Comparison of ENCODE assay signal across 8 cellular contexts in the genomic region with DNA sequence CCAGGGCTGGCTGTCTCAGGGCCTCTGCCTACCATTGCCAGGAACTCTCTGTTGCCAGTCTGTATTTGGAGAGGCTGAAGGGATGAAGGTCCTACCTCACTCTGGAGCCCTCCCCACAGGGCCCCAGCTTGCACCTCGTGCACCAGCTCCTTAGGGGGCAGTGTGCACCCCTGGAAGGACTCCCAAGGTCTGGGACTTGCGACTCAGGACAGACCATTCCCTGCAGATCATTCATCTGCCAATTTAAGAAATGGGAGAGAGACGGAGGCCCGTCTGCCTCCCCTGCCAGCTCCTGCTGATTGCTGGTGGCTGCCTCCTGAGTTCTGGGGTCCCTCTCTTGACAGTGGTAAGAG. TPM values are rescaled to one million over a fixed set of nuclear protein-coding genes. Genes with fewer than 3 reads are reported as not detected.
DNase-seq lines count a peak whose midpoint lies in the region; ATAC-seq, FAIRE-seq and TF ChIP-seq lines count a peak whose summit lies in the region.

No MANE protein-coding gene starts in this region.

- no peaks in the 10 kb centered on the region for H3K36me3 Mint-ChIP-seq in chondrocyte (ENCODE audit: low read depth)

- H3K4me3 Mint-ChIP-seq in chondrocyte (ENCODE audit: unreplicated experiment): peak overlapping the region; percentile 12

- H3K4me3 ChIP-seq in BLaER1 (peak overlapping the region; percentile 43; the same call in 1 of the 2 replicates), HepG2 (replicated peaks in 1 of 3; ENCODE audit: insufficient read depth in 1 of 3, low read depth in 2 of 3, low read length in 3 of 3) (peak overlapping the region; percentile 31 to 63 (median 33); a peak in 5 of 6 replicates), suprapubic skin (peak overlapping the region; percentile 26)

- no peaks in the 10 kb centered on the region for H3K27me3 Mint-ChIP-seq in chondrocyte (ENCODE audit: low read depth)

- H3K36me3 ChIP-seq in BLaER1 (no peaks in the 10 kb centered on the region), HepG2 (replicated peaks in 1 of 2; ENCODE audit: control insufficient read depth in 1 of 2, insufficient read depth in 2 of 2, low read length in 2 of 2) (no peaks in the 10 kb centered on the region), suprapubic skin (no peaks in the 10 kb centered on the region)

- WGBS in HepG2 (ENCODE audit: low lambda C conversion rate): no CpG with 5 or more reads among the region's 4 CpGs
- no CpG with 5 or more reads among the region's 4 CpGs for WGBS in suprapubic skin

- H3K9me3 ChIP-seq in BLaER1: no peaks in the 10 kb centered on the region
- H3K9me3 ChIP-seq in HepG2 (ENCODE audit: low read length): no peaks in the 10 kb centered on the region
- no peaks in the 10 kb centered on the region for H3K9me3 ChIP-seq in suprapubic skin

- ATAC-seq in GM18907 (IDR thresholded peaks at IDR 0.05; ENCODE audit: unreplicated experiment) (peak; percentile 14), HepG2 (peak; percentile 92)

- peaks cover 43% of the 10 kb centered on the region for H3K4me1 Mint-ChIP-seq in chondrocyte (ENCODE audit: low read depth)

- TF ChIP-seq CTCF in RWPE1 (conservative IDR thresholded peaks at IDR 0.05; ENCODE audit: low read depth) (no peak), chondrocyte (IDR thresholded peaks at IDR 0.05) (peak; percentile 74), HepG2 (CRISPR knock-in tag; IDR thresholded peaks at IDR 0.05) (peak; percentile 90), suprapubic skin (IDR thresholded peaks at IDR 0.05) (peak; percentile 24 to 55)

- H3K79me2 ChIP-seq in HepG2 (ENCODE audit: insufficient read depth, low read length): peaks cover 5% of the 10 kb centered on the region

- no peak overlapping the region for H2AFZ ChIP-seq in HepG2 (ENCODE audit: low read length)

- peaks cover 68% of the 10 kb centered on the region for H3K4me1 ChIP-seq in BLaER1
- H3K4me1 ChIP-seq in HepG2 (ENCODE audit: insufficient read depth, low read length): peaks cover 57% of the 10 kb centered on the region
- peaks cover 50% of the 10 kb centered on the region for H3K4me1 ChIP-seq in suprapubic skin

- peak; percentile 86 for TF ChIP-seq RAD21 in HepG2 (CRISPR knock-in tag; IDR thresholded peaks at IDR 0.05)

- POLR2A ChIA-PET in RWPE1 (lab: Yijun Ruan, JAX; ENCODE audit: low non-redundant PET): interaction anchor here (0.5 to 0.8 kb wide), 4 partner anchors 26 to 52 kb away, joined by 3 to 10 read pairs (median 5); partner anchors contain the start of gene MALAT1
- POLR2A ChIA-PET in HepG2 (lab: Yijun Ruan, JAX): interaction anchor here (0.9 to 17.5 kb wide), 20 partner anchors 8 to 166 kb away, joined by 3 to 1590 read pairs (median 5); partner anchors contain the start of genes DPF2, MALAT1, NEAT1 and SCYL1

- in situ Hi-C loops in HepG2 (cut with HindIII; ENCODE audit: extremely low pct_ligation_motif_present, low pct_unique_long_range_greater_than_20kb): loop anchor here (5.0 kb wide), 1 partner anchor 36 kb away; no protein-coding TSS in a partner anchor

- intact Hi-C loops in HepG2 (cut with micrococcal nuclease; ENCODE audit: unreplicated experiment): loop anchor here (2.0 kb wide), 1 partner anchor 39 kb away; no protein-coding TSS in a partner anchor

- FAIRE-seq in HepG2 (lab: Jason Lieb, UNC): peak; percentile 58

- TF ChIP-seq POLR2A in HepG2 (IDR thresholded peaks at IDR 0.05; ENCODE audit: insufficient read depth in 1 of 2, low read depth in 2 of 2, low read length in 2 of 2): no peak; a peak in 1 of 4 replicates
- TF ChIP-seq POLR2A in suprapubic skin (IDR thresholded peaks at IDR 0.05): no peak

- no TSS peak for BruUV-seq in HepG2 (replicated peaks; lab: Mats Ljungman, UMichigan)

- peak overlapping the region; percentile 90 for H3K4me2 ChIP-seq in BLaER1
- peak overlapping the region; percentile 93 for H3K4me2 ChIP-seq in HepG2 (ENCODE audit: low read depth, low read length)

- H4K20me1 ChIP-seq in BLaER1 (no peaks in the 10 kb centered on the region), HepG2 (ENCODE audit: insufficient read depth, low read length) (no peaks in the 10 kb centered on the region)

- TF ChIP-seq EP300 in HepG2 (IDR thresholded peaks at IDR 0.05; ENCODE audit: low read depth in 2 of 2, low read length in 2 of 2) (no peak), HepG2 (CRISPR knock-in tag; IDR thresholded peaks at IDR 0.05; ENCODE audit: borderline replicate concordance) (no peak), suprapubic skin (IDR thresholded peaks at IDR 0.05) (no peak)

- peak overlapping the region; percentile 100 for H3K27ac Mint-ChIP-seq in chondrocyte (ENCODE audit: unreplicated experiment)

- CTCF ChIA-PET in RWPE1 (lab: Yijun Ruan, JAX): interaction anchor here (0.7 to 0.8 kb wide), 2 partner anchors 22 to 39 kb away, joined by 3 to 4 read pairs; no protein-coding TSS in a partner anchor
- CTCF ChIA-PET in HepG2 (lab: Yijun Ruan, JAX; ENCODE audit: low intra/inter-chr PET ratio, low total read pairs): interaction anchor here (1.8 kb wide), 1 partner anchor 39 kb away, joined by 9 read pairs; no protein-coding TSS in a partner anchor

- no peaks in the 10 kb centered on the region for H3K9me3 Mint-ChIP-seq in chondrocyte (ENCODE audit: low read depth)

- no peak for DNase-seq in RWPE1 (ENCODE audit: low spot score)
- no peak for DNase-seq in chondrocyte (ENCODE audit: low spot score)
- DNase-seq in HepG2 (ENCODE audit: low spot score): peak; percentile 73
- peak in 1 of 2 donors; percentile 81 for DNase-seq in suprapubic skin (ENCODE audit: low spot score in 2 of 2)
- DNase-seq in stimulated activated naive CD4-positive, alpha-beta T cell treated with Interleukin-2 at 50 U/mL for 16 hours (lab: John Stamatoyannopoulos, UW): no peak
- DNase-seq in kidney glomerular epithelial cell (lab: John Stamatoyannopoulos, UW): no peak

- H3K9ac ChIP-seq in BLaER1 (peak overlapping the region; percentile 73), HepG2 (ENCODE audit: insufficient read depth, low read depth, low read length) (peak overlapping the region; percentile 57; the same call in 1 of the 2 replicates)

- H3K27me3 ChIP-seq in BLaER1 (no peaks in the 10 kb centered on the region), HepG2 (ENCODE audit: control insufficient read depth in 1 of 2, insufficient read depth in 2 of 2, low read length in 2 of 2) (no peaks in the 10 kb centered on the region; a peak in 1 of 5 replicates), suprapubic skin (no peaks in the 10 kb centered on the region)

- peak overlapping the region; percentile 86 for H3K27ac ChIP-seq in BLaER1
- H3K27ac ChIP-seq in RWPE1: peak overlapping the region; percentile 95
- H3K27ac ChIP-seq in HepG2 (ENCODE audit: extremely low read length, insufficient read depth, low read length): no peak overlapping the region
- peak overlapping the region; percentile 92 for H3K27ac ChIP-seq in suprapubic skin

RNA-seq across cellular contexts. Expression of gene MALAT1, which starts 27.5 kb away (rescaled TPM):
- 11,810 to 14,376 TPM (median 12,130 TPM) in 3 replicates for total RNA-seq in chondrocyte
- total RNA-seq in HepG2 (2016; rRNA removed; fragmentation: Illumina TruSeq; extraction: Trizol): 302 and 1,237 TPM in 2 replicates
- 281 and 317 TPM in 2 replicates for total RNA-seq in HepG2 (2016; cell fraction: cytosol; rRNA removed; fragmentation: Illumina TruSeq; extraction: Trizol; ENCODE audit: low read depth)
- total RNA-seq in HepG2 (2016; cell fraction: insoluble cytoplasmic fraction; rRNA removed; fragmentation: Illumina TruSeq; extraction: Trizol): 283 and 1,071 TPM in 2 replicates
- 241 and 289 TPM in 2 replicates for total RNA-seq in HepG2 (2016; cell fraction: membrane; rRNA removed; fragmentation: Illumina TruSeq; extraction: Trizol)
- 8,751 and 9,202 TPM in 2 replicates for total RNA-seq in HepG2 (2016; cell fraction: nucleus; rRNA removed; fragmentation: Illumina TruSeq; extraction: Trizol)
- 143 and 217 TPM in 2 replicates for polyA plus RNA-seq in HepG2 (2011; rRNA removed)
- 13.0 and 14.3 TPM in 2 replicates for polyA plus RNA-seq in HepG2 (2011; cell fraction: cytosol; rRNA removed)
- 1,021 and 1,816 TPM in 2 replicates for polyA plus RNA-seq in HepG2 (2011; cell fraction: nucleus; rRNA removed)
- polyA plus RNA-seq in HepG2 (2012): 177 and 330 TPM in 2 replicates
- polyA plus RNA-seq in HepG2 (2016; cell fraction: cytosol; fragmentation: Illumina TruSeq; extraction: Trizol; ENCODE audit: low read depth): 1.1 and 1.4 TPM in 2 replicates
- 3.9 and 6.5 TPM in 2 replicates for polyA plus RNA-seq in HepG2 (2016; cell fraction: insoluble cytoplasmic fraction; fragmentation: Illumina TruSeq; extraction: Trizol; ENCODE audit: low read depth)
- 1.8 and 10.3 TPM in 2 replicates for polyA plus RNA-seq in HepG2 (2016; cell fraction: membrane; fragmentation: Illumina TruSeq; extraction: Trizol; ENCODE audit: low read depth)
- polyA plus RNA-seq in HepG2 (2016; cell fraction: nucleus; fragmentation: Illumina TruSeq; extraction: Trizol; ENCODE audit: insufficient read depth, low read depth): 153 and 182 TPM in 2 replicates
- polyA minus RNA-seq in HepG2 (2011; rRNA and poly(A)+ RNA removed; ENCODE audit: low replicate concordance): 900 and 8,115 TPM in 2 replicates
- 295 and 335 TPM in 2 replicates for polyA minus RNA-seq in HepG2 (2011; cell fraction: cytosol; rRNA and poly(A)+ RNA removed)
- polyA minus RNA-seq in HepG2 (2011; cell fraction: nucleus; rRNA and poly(A)+ RNA removed): 13,373 and 18,071 TPM in 2 replicates
- total RNA-seq in suprapubic skin: over 10,000 TPM; 10,207 to 42,728 (median 11,538) TPM

RNA-seq across cellular contexts. Expression of gene NEAT1, which starts 48.8 kb away (rescaled TPM):
- total RNA-seq in chondrocyte (333 to 440 TPM (median 377 TPM) in 3 replicates), HepG2 (2016; rRNA removed; fragmentation: Illumina TruSeq; extraction: Trizol) (10.5 and 20.5 TPM in 2 replicates), suprapubic skin (1,000 to 10,000 TPM in 1 of 4 donors, 100 to 1,000 TPM in 3; 336 to 2,041 (median 481) TPM)
- total RNA-seq in HepG2 (2016; cell fraction: cytosol; rRNA removed; fragmentation: Illumina TruSeq; extraction: Trizol; ENCODE audit: low read depth): 2.2 and 2.6 TPM in 2 replicates
- 8.4 and 21.3 TPM in 2 replicates for total RNA-seq in HepG2 (2016; cell fraction: insoluble cytoplasmic fraction; rRNA removed; fragmentation: Illumina TruSeq; extraction: Trizol)
- 7.8 and 8.3 TPM in 2 replicates for total RNA-seq in HepG2 (2016; cell fraction: membrane; rRNA removed; fragmentation: Illumina TruSeq; extraction: Trizol)
- total RNA-seq in HepG2 (2016; cell fraction: nucleus; rRNA removed; fragmentation: Illumina TruSeq; extraction: Trizol): 196 and 220 TPM in 2 replicates
- polyA plus RNA-seq in HepG2 (2011; rRNA removed): 41.2 and 41.3 TPM in 2 replicates
- 13.0 and 13.4 TPM in 2 replicates for polyA plus RNA-seq in HepG2 (2011; cell fraction: cytosol; rRNA removed)
- 222 and 327 TPM in 2 replicates for polyA plus RNA-seq in HepG2 (2011; cell fraction: nucleus; rRNA removed)
- polyA plus RNA-seq in HepG2 (2012): 288 and 371 TPM in 2 replicates
- polyA plus RNA-seq in HepG2 (2016; cell fraction: cytosol; fragmentation: Illumina TruSeq; extraction: Trizol; ENCODE audit: low read depth): 3.6 and 4.3 TPM in 2 replicates
- polyA plus RNA-seq in HepG2 (2016; cell fraction: insoluble cytoplasmic fraction; fragmentation: Illumina TruSeq; extraction: Trizol; ENCODE audit: low read depth): 54.0 and 61.1 TPM in 2 replicates
- 47.1 and 54.4 TPM in 2 replicates for polyA plus RNA-seq in HepG2 (2016; cell fraction: membrane; fragmentation: Illumina TruSeq; extraction: Trizol; ENCODE audit: low read depth)
- 577 and 628 TPM in 2 replicates for polyA plus RNA-seq in HepG2 (2016; cell fraction: nucleus; fragmentation: Illumina TruSeq; extraction: Trizol; ENCODE audit: insufficient read depth, low read depth)
- 64.6 and 225 TPM in 2 replicates for polyA minus RNA-seq in HepG2 (2011; rRNA and poly(A)+ RNA removed; ENCODE audit: low replicate concordance)
- polyA minus RNA-seq in HepG2 (2011; cell fraction: cytosol; rRNA and poly(A)+ RNA removed): 17.3 and 20.2 TPM in 2 replicates
- polyA minus RNA-seq in HepG2 (2011; cell fraction: nucleus; rRNA and poly(A)+ RNA removed): 1,479 and 1,737 TPM in 2 replicates

RNA-seq across cellular contexts. Expression of gene SCYL1, which starts 53.5 kb away (rescaled TPM):
- total RNA-seq in chondrocyte (108 to 123 TPM (median 120 TPM) in 3 replicates), HepG2 (2016; rRNA removed; fragmentation: Illumina TruSeq; extraction: Trizol) (61.7 and 65.9 TPM in 2 replicates), suprapubic skin (10 to 100 TPM; 63.2 to 83.6 (median 78.4) TPM)
- 25.8 and 30.8 TPM in 2 replicates for total RNA-seq in HepG2 (2016; cell fraction: cytosol; rRNA removed; fragmentation: Illumina TruSeq; extraction: Trizol; ENCODE audit: low read depth)
- 61.5 and 71.8 TPM in 2 replicates for total RNA-seq in HepG2 (2016; cell fraction: insoluble cytoplasmic fraction; rRNA removed; fragmentation: Illumina TruSeq; extraction: Trizol)
- 42.4 and 48.2 TPM in 2 replicates for total RNA-seq in HepG2 (2016; cell fraction: membrane; rRNA removed; fragmentation: Illumina TruSeq; extraction: Trizol)
- total RNA-seq in HepG2 (2016; cell fraction: nucleus; rRNA removed; fragmentation: Illumina TruSeq; extraction: Trizol): 43.2 and 44.5 TPM in 2 replicates
- 103 and 122 TPM in 2 replicates for polyA plus RNA-seq in HepG2 (2011; rRNA removed)
- polyA plus RNA-seq in HepG2 (2011; cell fraction: cytosol; rRNA removed): 86.0 and 134 TPM in 2 replicates
- 217 and 274 TPM in 2 replicates for polyA plus RNA-seq in HepG2 (2011; cell fraction: nucleus; rRNA removed)
- 38.8 and 49.2 TPM in 2 replicates for polyA plus RNA-seq in HepG2 (2012)
- 18.7 and 21.2 TPM in 2 replicates for polyA plus RNA-seq in HepG2 (2016; cell fraction: cytosol; fragmentation: Illumina TruSeq; extraction: Trizol; ENCODE audit: low read depth)
- polyA plus RNA-seq in HepG2 (2016; cell fraction: insoluble cytoplasmic fraction; fragmentation: Illumina TruSeq; extraction: Trizol; ENCODE audit: low read depth): 66.5 and 66.9 TPM in 2 replicates
- polyA plus RNA-seq in HepG2 (2016; cell fraction: membrane; fragmentation: Illumina TruSeq; extraction: Trizol; ENCODE audit: low read depth): 31.2 and 33.8 TPM in 2 replicates
- 90.8 and 91.5 TPM in 2 replicates for polyA plus RNA-seq in HepG2 (2016; cell fraction: nucleus; fragmentation: Illumina TruSeq; extraction: Trizol; ENCODE audit: insufficient read depth, low read depth)
- polyA minus RNA-seq in HepG2 (2011; rRNA and poly(A)+ RNA removed; ENCODE audit: low replicate concordance): 110 and 139 TPM in 2 replicates
- polyA minus RNA-seq in HepG2 (2011; cell fraction: cytosol; rRNA and poly(A)+ RNA removed): 43.9 and 59.3 TPM in 2 replicates
- 34.2 and 36.4 TPM in 2 replicates for polyA minus RNA-seq in HepG2 (2011; cell fraction: nucleus; rRNA and poly(A)+ RNA removed)
